In genomic region chr3:46706771-46707582, GRCh38 we compare ENCODE assay signal across 1 cellular context.
TF ChIP-seq lines count a peak whose summit lies in the region.

No MANE protein-coding gene starts in this region.

TF ChIP-seq in HCT116, 20 proteins besides CTCF, POLR2A, EP300 and RAD21:
- TF ChIP-seq ELF1 (IDR thresholded peaks at IDR 0.05; ENCODE audit: borderline replicate concordance, low read depth): no peak
- TF ChIP-seq EGR1 (IDR thresholded peaks at IDR 0.05; ENCODE audit: low read depth): no peak
- no peak for TF ChIP-seq REST (IDR thresholded peaks at IDR 0.05; ENCODE audit: low read depth)
- TF ChIP-seq CEBPB (IDR thresholded peaks at IDR 0.05; ENCODE audit: low read depth): no peak
- TF ChIP-seq CBX3 (IDR thresholded peaks at IDR 0.05; ENCODE audit: low read depth): no peak
- TF ChIP-seq YY1 (IDR thresholded peaks at IDR 0.05; ENCODE audit: extremely low read depth, insufficient replicate concordance, low read depth, low read length): no peak
- no peak for TF ChIP-seq ZBTB33 (IDR thresholded peaks at IDR 0.05; ENCODE audit: extremely low read depth, insufficient replicate concordance, low read length)
- no peak for TF ChIP-seq MAX (IDR thresholded peaks at IDR 0.05)
TF ChIP-seq in HCT116: peak in this region for 0.
